In genomic region chr12:98439471-98440164, GRCh38 we compare ENCODE assay signal across 13 cellular contexts.
DNase-seq lines count a peak whose midpoint lies in the region; ATAC-seq and TF ChIP-seq lines count a peak whose summit lies in the region.
"Had no signal": no experiment of that assay in that cellular context is flagged by ENCODE, and none has a peak within 500 bp of the region (broad histone marks: within the 10 kb centered on the region; RNA-seq: fewer than 3 reads in every experiment).

No MANE protein-coding gene starts in this region.

- peaks cover 0 to 4% (median 0%) of the 10 kb centered on the region in 3 donors for H3K9me3 ChIP-seq in gastrocnemius medialis

- no peaks in the 10 kb centered on the region for H3K4me1 ChIP-seq in gastrocnemius medialis

- H3K27ac ChIP-seq in gastrocnemius medialis, result peak overlapping the region; percentile 4 to 50 (median 32)

- TF ChIP-seq POLR2A in gastrocnemius medialis (IDR thresholded peaks at IDR 0.05), result no peak

- in situ Hi-C loops in gastrocnemius medialis (cut with MboI; ENCODE audit: low sequenced_read_pairs in 4 of 4), result no loop called here

- H3K36me3 ChIP-seq in gastrocnemius medialis, result no peaks in the 10 kb centered on the region

- no peaks in the 10 kb centered on the region for H3K36me3 Mint-ChIP-seq in activated T-helper 1 cell treated with anti-CD3 and anti-CD28 coated beads, Interleukin-12 subunit alpha, Interleukin-12 subunit beta, Interleukin-2, Interleukin-4 antibody, amounts not matched to agents 30 ng/mL and 10 ng/mL and 1 ng/mL, durations not matched to agents 14 hours and 24 hours and 36 hours (ENCODE audit: low read depth)
- no peaks in the 10 kb centered on the region for H3K36me3 Mint-ChIP-seq in activated T-helper 17 cell treated with anti-CD3 and anti-CD28 coated beads, Interleukin-2, amount 50 U/mL, for 72 hours (ENCODE audit: low read depth)
- H3K36me3 Mint-ChIP-seq: activated naive CD8-positive, alpha-beta T cell had no signal

- H3K4me3 Mint-ChIP-seq in activated T-helper 1 cell treated with anti-CD3 and anti-CD28 coated beads, Interleukin-12 subunit alpha, Interleukin-12 subunit beta, Interleukin-2, Interleukin-4 antibody, amounts not matched to agents 30 ng/mL and 10 ng/mL and 1 ng/mL, durations not matched to agents 14 hours and 24 hours and 36 hours, result no peak overlapping the region
- no peak overlapping the region for H3K4me3 Mint-ChIP-seq in activated T-helper 17 cell treated with anti-CD3 and anti-CD28 coated beads, Interleukin-2, amount 50 U/mL, for 72 hours
- H3K4me3 Mint-ChIP-seq: activated naive CD8-positive, alpha-beta T cell; immature natural killer cell had no signal

- intact Hi-C loops in activated T-helper 1 cell treated with anti-CD3 and anti-CD28 coated beads, Interleukin-12 subunit alpha, Interleukin-12 subunit beta, Interleukin-2, Interleukin-4 antibody, amounts not matched to agents 30 ng/mL and 10 ng/mL and 1 ng/mL, durations not matched to agents 14 hours and 24 hours and 36 hours (cut with micrococcal nuclease), result no loop called here
- intact Hi-C loops in left cardiac atrium (cut with DNase I), result no loop called here
- intact Hi-C loops in gastrocnemius medialis (cut with DNase I; ENCODE audit: low total_unique reads), result no loop called here

- H3K27ac Mint-ChIP-seq in activated T-helper 1 cell treated with anti-CD3 and anti-CD28 coated beads, Interleukin-12 subunit alpha, Interleukin-12 subunit beta, Interleukin-2, Interleukin-4 antibody, amounts not matched to agents 30 ng/mL and 10 ng/mL and 1 ng/mL, durations not matched to agents 14 hours and 24 hours and 36 hours, result peak overlapping the region; percentile 19
- no peak overlapping the region for H3K27ac Mint-ChIP-seq in activated T-helper 17 cell treated with anti-CD3 and anti-CD28 coated beads, Interleukin-2, amount 50 U/mL, for 72 hours
- H3K27ac Mint-ChIP-seq: activated naive CD8-positive, alpha-beta T cell had no signal

- ATAC-seq in left cardiac atrium (peak; percentile 75 to 84), gastrocnemius medialis (peak in 1 of 2 donors; percentile 44), HG03571 (IDR thresholded peaks at IDR 0.05; ENCODE audit: unreplicated experiment) (no peak)
- ATAC-seq in activated T-helper 17 cell treated with anti-CD3 and anti-CD28 coated beads, Interleukin-2, amount 50 U/mL, for 72 hours (replicated peaks), result no peak

- H3K4me3 ChIP-seq in gastrocnemius medialis, result peak overlapping the region in 1 of 4 donors; percentile 28

- POLR2A ChIA-PET in HEK293T (lab: Yijun Ruan, JAX), result no interaction called here

- H3K27me3 ChIP-seq in gastrocnemius medialis, result no peaks in the 10 kb centered on the region

- no peak for TF ChIP-seq CTCF in gastrocnemius medialis (IDR thresholded peaks at IDR 0.05 in 4 of 5, conservative IDR thresholded peaks at IDR 0.05 in 1 of 5)

- H3K27me3 Mint-ChIP-seq in activated T-helper 1 cell treated with anti-CD3 and anti-CD28 coated beads, Interleukin-12 subunit alpha, Interleukin-12 subunit beta, Interleukin-2, Interleukin-4 antibody, amounts not matched to agents 30 ng/mL and 10 ng/mL and 1 ng/mL, durations not matched to agents 14 hours and 24 hours and 36 hours (ENCODE audit: insufficient read depth), result peaks cover 32% of the 10 kb centered on the region
- H3K27me3 Mint-ChIP-seq in activated T-helper 17 cell treated with anti-CD3 and anti-CD28 coated beads, Interleukin-2, amount 50 U/mL, for 72 hours, result peaks cover 58% of the 10 kb centered on the region

- CTCF ChIA-PET in HEK293T (lab: Yijun Ruan, JAX), result no interaction called here

- DNase-seq in HCEC 1CT (peak; percentile 22), left cardiac atrium (no peak), gastrocnemius medialis (no peak), activated gamma-delta T cell (lab: John Stamatoyannopoulos, UW) (no peak), HEK293T (ENCODE audit: extremely low spot score) (no peak)
- no peak for DNase-seq in activated T-helper 1 cell treated with anti-CD3 and anti-CD28 coated beads, Interleukin-12 subunit alpha, Interleukin-12 subunit beta, Interleukin-2, Interleukin-4 antibody, amounts not matched to agents 30 ng/mL and 10 ng/mL and 1 ng/mL, durations not matched to agents 14 hours and 24 hours and 36 hours (ENCODE audit: low spot score)
- DNase-seq: DMS79 treated with DMSO at 0.1 percent for 48 hours, immature natural killer cell, NCI-H2081 treated with DMSO at 0.1 percent for 48 hours, T-helper 9 cell had no signal

- H3K4me1 Mint-ChIP-seq in activated T-helper 1 cell treated with anti-CD3 and anti-CD28 coated beads, Interleukin-12 subunit alpha, Interleukin-12 subunit beta, Interleukin-2, Interleukin-4 antibody, amounts not matched to agents 30 ng/mL and 10 ng/mL and 1 ng/mL, durations not matched to agents 14 hours and 24 hours and 36 hours (ENCODE audit: low read depth), result peaks cover 9% of the 10 kb centered on the region
- H3K4me1 Mint-ChIP-seq in activated T-helper 17 cell treated with anti-CD3 and anti-CD28 coated beads, Interleukin-2, amount 50 U/mL, for 72 hours, result no peaks in the 10 kb centered on the region
- H3K4me1 Mint-ChIP-seq: immature natural killer cell had no signal

- peaks cover 4% of the 10 kb centered on the region for H3K9me3 Mint-ChIP-seq in activated T-helper 1 cell treated with anti-CD3 and anti-CD28 coated beads, Interleukin-12 subunit alpha, Interleukin-12 subunit beta, Interleukin-2, Interleukin-4 antibody, amounts not matched to agents 30 ng/mL and 10 ng/mL and 1 ng/mL, durations not matched to agents 14 hours and 24 hours and 36 hours
- H3K9me3 Mint-ChIP-seq in activated T-helper 17 cell treated with anti-CD3 and anti-CD28 coated beads, Interleukin-2, amount 50 U/mL, for 72 hours, result peaks cover 5% of the 10 kb centered on the region

TF ChIP-seq in HEK293T, 16 proteins besides CTCF, POLR2A, EP300 and RAD21:
- TF ChIP-seq LEF1 (IDR thresholded peaks at IDR 0.05; ENCODE audit: borderline replicate concordance) (no peak), SP1 (IDR thresholded peaks at IDR 0.05) (no peak), FOXK2 (IDR thresholded peaks at IDR 0.05) (no peak), ZNF384 (IDR thresholded peaks at IDR 0.05) (no peak), BHLHE40 (IDR thresholded peaks at IDR 0.05; ENCODE audit: borderline replicate concordance) (no peak), FOXA1 (IDR thresholded peaks at IDR 0.05) (no peak), L3MBTL2 (conservative IDR thresholded peaks at IDR 0.05) (no peak)

Comparison
In these comparisons a context has a peak if more than half of its experiments do, and no peak if none do; other contexts are left out.
1. ATAC-seq: peak in left cardiac atrium (2 of 2); none in HG03571 (single experiment) and activated T-helper 17 cell treated with anti-CD3 and anti-CD28 coated beads, Interleukin-2, amount 50 U/mL, for 72 hours (single experiment).